ENCODE assay signal across 24 cellular contexts in the genomic region with DNA sequence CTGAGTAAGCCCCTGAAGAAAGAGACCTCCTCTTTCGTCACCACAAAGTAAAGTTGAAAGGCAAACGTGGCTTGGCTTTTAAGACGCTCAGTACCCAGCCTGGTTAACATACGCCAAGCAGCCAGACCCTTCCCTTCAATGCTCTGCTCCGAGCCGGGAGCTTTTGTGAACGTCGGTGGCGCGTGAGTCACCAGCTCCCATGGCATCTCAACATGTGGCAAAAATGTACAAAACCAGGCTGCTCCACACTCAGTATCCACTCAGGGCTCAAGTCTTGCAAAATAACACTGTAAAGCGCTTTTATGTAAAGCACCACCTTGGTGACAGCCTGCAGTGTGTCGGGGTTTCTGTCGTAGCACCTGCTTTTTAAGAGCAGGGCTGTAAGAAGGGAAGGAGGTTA.
A peak's percentile ranks its signal among the peaks of the same experiment; 100 is the strongest.
DNase-seq lines count a peak whose midpoint lies in the region; ATAC-seq and TF ChIP-seq lines count a peak whose summit lies in the region.
"Had no signal": no experiment of that assay in that cellular context is flagged by ENCODE, and none has a peak within 500 bp of the region (broad histone marks: within the 10 kb centered on the region; RNA-seq: fewer than 3 reads in every experiment).

No MANE protein-coding gene starts in this region.

- peak; percentile 81 for DNase-seq in AG20443 (ENCODE audit: low spot score)
- DNase-seq in GM04504 (ENCODE audit: low read depth) = peak; percentile 36
- DNase-seq in astrocyte of the hippocampus (ENCODE audit: low read depth, low spot score) = peak; percentile 80
- no peak for DNase-seq in left lung
- no peak for DNase-seq in NCI-H187 treated with DMSO at 0.1 percent for 48 hours (lab: John Stamatoyannopoulos, UW)
- DNase-seq in glomerular visceral epithelial cell (ENCODE audit: extremely low spot score) = no peak
- no peak for DNase-seq in pons (ENCODE audit: low spot score)
- DNase-seq: activated CD4-positive, alpha-beta T cell treated with anti-CD3 and anti-CD28 coated beads for 4 hours; activated naive CD8-positive, alpha-beta T cell treated with anti-CD3 and anti-CD28 coated beads, Interleukin-2, amount 10 ng/mL, durations not matched to agents 7 days and 5 days; CD4-positive, alpha-beta memory T cell; DMS153; HCEC 1CT; NCI-H1092 treated with DMSO at 0.1 percent for 48 hours; NCI-H2081 treated with DMSO at 0.1 percent for 48 hours; NCI-H748 treated with DMSO at 0.1 percent for 48 hours; OCI-M1; Right ventricle myocardium superior; testis had no signal

- intact Hi-C loops in left lung (cut with DNase I) = no loop called here

- H3K36me3 ChIP-seq in left lung = peaks cover 0 to 23% of the 10 kb centered on the region in 2 donors

- H3K9me3 ChIP-seq in left lung = no peaks in the 10 kb centered on the region
- H3K9me3 ChIP-seq: sigmoid colon, testis had no signal

- ATAC-seq in left lung (peak; percentile 61), HG02970 (IDR thresholded peaks at IDR 0.05; ENCODE audit: low FRiP score, unreplicated experiment) (no peak)
- ATAC-seq: natural killer cell treated with Interleukin-12 subunit alpha and Interleukin-12 subunit beta and Interleukin-15 and Interleukin-18, amount 100 ng/mL, for 72 hours; stimulated activated memory B cell treated with anti-CD40 and anti-IgM and Interleukin-4, amounts not matched to agents 10 μg/mL and 1 μg/mL and 100 μg/mL, for 72 hours had no signal

- H3K27me3 ChIP-seq in left lung = peaks cover 0 to under 1% of the 10 kb centered on the region in 2 donors
- H3K27me3 ChIP-seq: testis had no signal

- H3K4me1 ChIP-seq in left lung = peaks cover 0 to 15% of the 10 kb centered on the region in 2 donors
- H3K4me1 ChIP-seq: parathyroid adenoma, testis had no signal

- H3K4me3 ChIP-seq in left lung = no peak overlapping the region
- H3K4me3 ChIP-seq: coronary artery, sigmoid colon, testis had no signal

- H3K27ac ChIP-seq in left lung = peak overlapping the region in 1 of 2 donors; percentile 45
- H3K27ac ChIP-seq: coronary artery, parathyroid adenoma, sigmoid colon, testis had no signal

- no peak for TF ChIP-seq CTCF in left lung (IDR thresholded peaks at IDR 0.05)

Comparison
In these comparisons a context has a peak if more than half of its experiments do, and no peak if none do; other contexts are left out.
1. DNase-seq: peak in AG20443 (single experiment), GM04504 (single experiment) and astrocyte of the hippocampus (single experiment); none in left lung (0 of 2), NCI-H187 treated with DMSO at 0.1 percent for 48 hours (single experiment), glomerular visceral epithelial cell (single experiment) and pons (single experiment).